24 cellular contexts compared by ENCODE assay signal in the genomic region with DNA sequence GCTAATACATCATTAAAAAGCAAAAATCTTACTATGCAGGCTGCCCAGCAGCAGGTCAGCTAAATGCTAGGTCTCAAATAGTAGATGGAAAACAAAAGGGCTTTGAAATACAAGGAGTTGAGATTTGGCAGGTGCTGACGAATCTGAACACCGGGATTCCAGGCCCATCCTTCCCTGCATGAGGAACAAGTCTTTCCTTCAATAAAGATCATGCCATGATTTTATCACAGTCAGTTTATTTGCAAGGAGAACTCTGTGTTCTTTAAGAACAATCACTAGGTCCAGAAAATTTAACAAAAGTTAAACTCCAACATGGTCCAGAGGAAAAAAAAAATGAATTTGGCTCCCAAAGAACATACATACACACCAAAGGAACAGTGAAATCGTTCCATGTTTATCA.
"Had no signal": no experiment of that assay in that cellular context is flagged by ENCODE, and none has a peak within 500 bp of the region (broad histone marks: within the 10 kb centered on the region; RNA-seq: fewer than 3 reads in every experiment).

No MANE protein-coding gene starts in this region.

- H3K4me3 ChIP-seq: colonic mucosa, coronary artery, dorsolateral prefrontal cortex, esophagus muscularis mucosa, esophagus squamous epithelium, gastrocnemius medialis, gastroesophageal sphincter, heart left ventricle, heart right ventricle had no signal

- H3K36me3 ChIP-seq: colonic mucosa, esophagus muscularis mucosa, esophagus squamous epithelium, gastrocnemius medialis, gastroesophageal sphincter, heart left ventricle, heart right ventricle had no signal

- H3K27me3 ChIP-seq: colonic mucosa, dorsolateral prefrontal cortex, esophagus muscularis mucosa, esophagus squamous epithelium, foreskin keratinocyte, gastrocnemius medialis, gastroesophageal sphincter, heart left ventricle, heart right ventricle had no signal

- DNase-seq: colonic mucosa; cortex of kidney; dermis blood vessel endothelial cell; dorsolateral prefrontal cortex; effector CD4-positive, alpha-beta T cell; effector CD8-positive, alpha-beta T cell; effector memory CD4-positive, alpha-beta T cell; effector memory CD8-positive, alpha-beta T cell; endodermal cell; erythroblast; esophagus squamous epithelium; foreskin fibroblast; foreskin keratinocyte; foreskin melanocyte; gastrocnemius medialis; glutamatergic neuron; head of caudate nucleus; heart left ventricle; heart right ventricle had no signal

- H3K27ac ChIP-seq: colonic mucosa, coronary artery, dorsolateral prefrontal cortex, epithelial cell of prostate, esophagus muscularis mucosa, esophagus squamous epithelium, foreskin keratinocyte, gastrocnemius medialis, gastroesophageal sphincter, heart left ventricle, heart right ventricle had no signal

- H3K4me1 ChIP-seq: colonic mucosa, esophagus muscularis mucosa, esophagus squamous epithelium, foreskin keratinocyte, gastrocnemius medialis, gastroesophageal sphincter, heart left ventricle, heart right ventricle had no signal

- ATAC-seq: effector memory CD8-positive, alpha-beta T cell; esophagus mucosa; foreskin keratinocyte; gastrocnemius medialis; gastroesophageal sphincter; heart left ventricle; heart right ventricle had no signal

- H3K9me3 ChIP-seq: colonic mucosa, esophagus muscularis mucosa, esophagus squamous epithelium, gastrocnemius medialis, gastroesophageal sphincter, heart left ventricle had no signal
